18 cellular contexts compared by ENCODE assay signal in the genomic region with DNA sequence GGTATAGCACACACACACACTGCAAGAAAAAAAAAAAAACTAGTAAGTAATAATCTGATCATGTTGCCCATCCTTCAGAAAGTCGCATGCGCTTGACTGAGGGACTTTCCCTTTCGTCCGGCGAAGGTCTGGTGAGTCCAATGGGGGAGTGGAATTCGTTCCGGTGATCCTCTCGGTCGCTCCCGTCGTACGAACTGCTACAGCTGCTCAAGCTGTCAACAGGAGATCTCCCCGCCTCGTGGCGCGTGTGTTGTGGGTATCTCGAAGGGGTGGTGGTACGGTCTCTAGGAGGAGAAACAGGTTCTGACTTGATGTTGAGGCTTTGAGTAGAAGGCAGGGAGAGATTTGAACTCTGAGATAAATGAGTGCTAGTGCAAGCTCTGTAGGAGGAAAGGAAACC.
DNase-seq lines count a peak whose midpoint lies in the region; ATAC-seq and TF ChIP-seq lines count a peak whose summit lies in the region.
"Had no signal": no experiment of that assay in that cellular context is flagged by ENCODE, and none has a peak within 500 bp of the region (broad histone marks: within the 10 kb centered on the region; RNA-seq: fewer than 3 reads in every experiment).

No MANE protein-coding gene starts in this region.

- H3K36me3 Mint-ChIP-seq in naive B cell: peaks cover 33 to 59% of the 10 kb centered on the region in 2 donors
- no peaks in the 10 kb centered on the region for H3K36me3 Mint-ChIP-seq in activated naive CD4-positive, alpha-beta T cell treated with anti-CD3 and anti-CD28 coated beads for 36 hours (ENCODE audit: low read depth)
- H3K36me3 Mint-ChIP-seq: CD4-positive, CD25-positive, alpha-beta regulatory T cell had no signal

- H3K4me1 Mint-ChIP-seq in naive B cell: peaks cover 0 to 8% (median 3%) of the 10 kb centered on the region in 3 donors
- H3K4me1 Mint-ChIP-seq in activated naive CD4-positive, alpha-beta T cell treated with anti-CD3 and anti-CD28 coated beads for 36 hours (ENCODE audit: low read depth): no peaks in the 10 kb centered on the region
- H3K4me1 Mint-ChIP-seq: CD4-positive, CD25-positive, alpha-beta regulatory T cell had no signal

- no peak overlapping the region for H3K9ac ChIP-seq in HUES48 (ENCODE audit: low read depth, low read length)

- H3K4me3 ChIP-seq in HUES48 (ENCODE audit: low read depth, low read length): peak overlapping the region; percentile 6
- no peak overlapping the region for H3K4me3 ChIP-seq in gastroesophageal sphincter

- H3K27ac ChIP-seq in HUES48 (ENCODE audit: low read depth, low read length) (no peak overlapping the region), angular gyrus (ENCODE audit: low read depth, low read length) (peak overlapping the region; percentile 58), foreskin keratinocyte (no peak overlapping the region), gastroesophageal sphincter (no peak overlapping the region)

- no peaks in the 10 kb centered on the region for H3K9me3 Mint-ChIP-seq in naive B cell
- H3K9me3 Mint-ChIP-seq in activated naive CD4-positive, alpha-beta T cell treated with anti-CD3 and anti-CD28 coated beads for 36 hours: no peaks in the 10 kb centered on the region
- H3K9me3 Mint-ChIP-seq: CD4-positive, CD25-positive, alpha-beta regulatory T cell had no signal

- peak overlapping the region in 1 of 8 donors; percentile 1 for H3K4me3 Mint-ChIP-seq in naive B cell
- H3K4me3 Mint-ChIP-seq in activated naive CD4-positive, alpha-beta T cell treated with anti-CD3 and anti-CD28 coated beads for 36 hours: no peak overlapping the region
- H3K4me3 Mint-ChIP-seq: CD4-positive, CD25-positive, alpha-beta regulatory T cell had no signal

- DNase-seq in foreskin keratinocyte: peak in 1 of 2 donors; percentile 3
- no peak for DNase-seq in naive B cell
- no peak for DNase-seq in activated T-cell treated with anti-CD3 and anti-CD28 coated beads, Interleukin-2, amount 50 U/mL, for 1 hour
- no peak for DNase-seq in mesenteric fat pad (ENCODE audit: low spot score)
- no peak for DNase-seq in activated naive CD4-positive, alpha-beta T cell treated with anti-CD3 and anti-CD28 coated beads for 36 hours
- DNase-seq: ACHN; Calu3; CD4-positive, CD25-positive, alpha-beta regulatory T cell; DMS79; GDM1; IMR-90; Kasumi-1; NCI-H1930; NCI-H2171; NCI-H510A had no signal

- no peak for TF ChIP-seq EP300 in gastroesophageal sphincter (IDR thresholded peaks at IDR 0.05)

- no peaks in the 10 kb centered on the region for H3K9me3 ChIP-seq in HUES48 (ENCODE audit: control insufficient read depth, insufficient read depth, low read length)
- no peaks in the 10 kb centered on the region for H3K9me3 ChIP-seq in gastroesophageal sphincter

- CTCF ChIA-PET in activated naive CD4-positive, alpha-beta T cell treated with anti-CD3 and anti-CD28 coated beads for 36 hours (lab: Charles Lee): interaction anchor here (0.7 to 6.3 kb wide), 2 partner anchors 12 to 941 kb away, joined by 7 to 31 read pairs; no protein-coding TSS in a partner anchor

- TF ChIP-seq CTCF in foreskin keratinocyte (conservative IDR thresholded peaks at IDR 0.05) (no peak), gastroesophageal sphincter (IDR thresholded peaks at IDR 0.05) (no peak)

- ATAC-seq in foreskin keratinocyte (peak; percentile 40), naive B cell (ENCODE audit: low read depth in 2 of 2) (no peak), gastroesophageal sphincter (no peak)

- 86% methylated on average over 3 of the region's 18 CpGs; no CpG with 5 or more reads in 1 of the 2 donors for WGBS in gastroesophageal sphincter (ENCODE audit: low coverage in 1 of 2), 2 donors

- intact Hi-C loops in activated naive CD4-positive, alpha-beta T cell treated with anti-CD3 and anti-CD28 coated beads for 36 hours (cut with micrococcal nuclease): no loop called here

- H3K4me1 ChIP-seq in HUES48 (ENCODE audit: control insufficient read depth, insufficient read depth, low read length) (peaks cover 17% of the 10 kb centered on the region), foreskin keratinocyte (no peaks in the 10 kb centered on the region), gastroesophageal sphincter (no peaks in the 10 kb centered on the region)

- peak overlapping the region in 4 of 6 donors; percentile 17 to 86 (median 50) for H3K27ac Mint-ChIP-seq in naive B cell
- H3K27ac Mint-ChIP-seq in activated naive CD4-positive, alpha-beta T cell treated with anti-CD3 and anti-CD28 coated beads for 36 hours: no peak overlapping the region

- no peaks in the 10 kb centered on the region for H3K36me3 ChIP-seq in HUES48 (ENCODE audit: control insufficient read depth, insufficient read depth, low read length)
- H3K36me3 ChIP-seq in gastroesophageal sphincter: peaks cover 0 to 83% of the 10 kb centered on the region in 2 donors

- TF ChIP-seq POLR2A in gastroesophageal sphincter (IDR thresholded peaks at IDR 0.05): no peak

- H3K27me3 ChIP-seq in HUES48 (ENCODE audit: control insufficient read depth, insufficient read depth, low read length) (peaks cover 20% of the 10 kb centered on the region), foreskin keratinocyte (peaks cover 84% of the 10 kb centered on the region), gastroesophageal sphincter (no peaks in the 10 kb centered on the region)

- no peaks in the 10 kb centered on the region for H3K27me3 Mint-ChIP-seq in naive B cell
- H3K27me3 Mint-ChIP-seq in activated naive CD4-positive, alpha-beta T cell treated with anti-CD3 and anti-CD28 coated beads for 36 hours (ENCODE audit: low read depth): peaks cover 29% of the 10 kb centered on the region
